ENCODE assay signal across 21 cellular contexts in genomic region chr1:62494137-62494536, GRCh38.
"Had no signal": no experiment of that assay in that cellular context is flagged by ENCODE, and none has a peak within 500 bp of the region (broad histone marks: within the 10 kb centered on the region; RNA-seq: fewer than 3 reads in every experiment).

No MANE protein-coding gene starts in this region.

- H3K27me3 ChIP-seq: MG63 had no signal

- H3K4me3 Mint-ChIP-seq: T-cell had no signal

- H3K4me3 ChIP-seq: MG63 had no signal

- ATAC-seq: Panc1, T-cell had no signal

- H3K4me1 Mint-ChIP-seq: T-cell had no signal

- H3K27me3 Mint-ChIP-seq: T-cell had no signal

- H3K27ac ChIP-seq: RWPE1 had no signal

- H3K9me3 ChIP-seq: MG63 had no signal

- H3K27ac Mint-ChIP-seq: T-cell had no signal

- DNase-seq: Karpas-422, KG1, MG63, NCI-H1092, NCI-H1105 treated with DMSO at 0.1 percent for 48 hours, NCI-H1417 treated with DMSO at 0.1 percent for 48 hours, NCI-H146, NCI-H1694 treated with DMSO at 0.1 percent for 48 hours, NCI-H1930, NCI-H2081, NCI-H2107, NCI-H226, NCI-H446, NCI-H510A, NCI-H524 treated with DMSO at 0.1 percent for 48 hours, NCI-H69, NCI-H774, SHP77, T-cell had no signal

- H3K9me3 Mint-ChIP-seq: T-cell had no signal
